ENCODE assay signal across 8 cellular contexts in genomic region chr12:53044052-53044581, GRCh38. TPM values are rescaled to one million over a fixed set of nuclear protein-coding genes. Genes with fewer than 3 reads are reported as not detected.
DNase-seq lines count a peak whose midpoint lies in the region; ATAC-seq and TF ChIP-seq lines count a peak whose summit lies in the region.

No MANE protein-coding gene starts in this region.

- DNase-seq in D341Med (ENCODE audit: low spot score) (peak; percentile 28), NCI-H69 (lab: John Stamatoyannopoulos, UW) (peak; percentile 47), heart right ventricle (peak in 1 of 2 donors; percentile 62), sciatic nerve (ENCODE audit: low spot score) (peak; percentile 77), dedifferentiated amniotic fluid mesenchymal stem cell (ENCODE audit: extremely low spot score) (no peak), mesenteric fat pad (ENCODE audit: low spot score) (no peak)

- H3K27me3 ChIP-seq in heart right ventricle: peaks cover 0 to 5% (median 0%) of the 10 kb centered on the region in 7 donors

- WGBS in heart right ventricle, 2 donors: 46 to 54% methylated on average over 10 of the region's 10 CpGs

- H3K27ac ChIP-seq in heart right ventricle: peak overlapping the region in 9 of 10 donors; percentile 2 to 100 (median 99)

- intact Hi-C loops in heart right ventricle (cut with DNase I) (no loop called here), sciatic nerve (cut with DNase I) (no loop called here)

- peaks cover 25 to 63% (median 60%) of the 10 kb centered on the region in 9 donors for H3K4me1 ChIP-seq in heart right ventricle

- H3K4me3 ChIP-seq in heart right ventricle: peak overlapping the region in 2 of 10 donors; percentile 1 to 79

- peaks cover 0 to 37% (median 11%) of the 10 kb centered on the region in 9 donors for H3K36me3 ChIP-seq in heart right ventricle

- no peak for ATAC-seq in heart right ventricle
- ATAC-seq in sciatic nerve: peak; percentile 50
- ATAC-seq in GM21360 (IDR thresholded peaks at IDR 0.05; ENCODE audit: unreplicated experiment): no peak
- no peak for ATAC-seq in HG02763 (IDR thresholded peaks at IDR 0.05; ENCODE audit: unreplicated experiment)

- TF ChIP-seq CTCF in heart right ventricle (IDR thresholded peaks at IDR 0.05): no peak

- no peaks in the 10 kb centered on the region for H3K9me3 ChIP-seq in heart right ventricle

RNA-seq across cellular contexts. Expression of gene TNS2, which starts 5.7 kb away (rescaled TPM):
- 100 to 1,000 TPM in 3 of 10 donors, 10 to 100 TPM in 7; 60.6 to 139 (median 77.1) TPM for total RNA-seq in heart right ventricle
- polyA plus RNA-seq in heart right ventricle: 100 to 1,000 TPM in 1 of 2 donors, 10 to 100 TPM in 1; 68.1 to 364 TPM
- 265 TPM for total RNA-seq in sciatic nerve
- 210 TPM for total RNA-seq in mesenteric fat pad

RNA-seq across cellular contexts. Expression of gene SPRYD3, which starts 35.1 kb away (rescaled TPM):
- 10 to 100 TPM; 40.9 to 63.0 (median 47.4) TPM for total RNA-seq in heart right ventricle
- polyA plus RNA-seq in heart right ventricle: 10 to 100 TPM; 20.5 to 63.9 TPM
- 61.0 TPM for total RNA-seq in sciatic nerve
- total RNA-seq in mesenteric fat pad: 46.2 TPM

RNA-seq across cellular contexts. Expression of gene EIF4B, which starts 37.9 kb away (rescaled TPM):
- 100 to 1,000 TPM; 364 to 477 (median 431) TPM for total RNA-seq in heart right ventricle
- polyA plus RNA-seq in heart right ventricle: 10 to 100 TPM; 53.2 to 63.5 TPM
- 522 TPM for total RNA-seq in sciatic nerve
- 393 TPM for total RNA-seq in mesenteric fat pad

RNA-seq across cellular contexts. Expression of gene IGFBP6, which starts 53.4 kb away (rescaled TPM):
- 10 to 100 TPM; 27.0 to 75.6 (median 37.7) TPM for total RNA-seq in heart right ventricle
- 100 to 1,000 TPM in 1 of 2 donors, 10 to 100 TPM in 1; 61.5 to 182 TPM for polyA plus RNA-seq in heart right ventricle
- total RNA-seq in sciatic nerve: 1,832 TPM
- total RNA-seq in mesenteric fat pad: 195 TPM

RNA-seq across cellular contexts. Expression of gene SOAT2, which starts 59.2 kb away (rescaled TPM):
- total RNA-seq in heart right ventricle (not detected), sciatic nerve (1.2 TPM), mesenteric fat pad (not detected)
- polyA plus RNA-seq in heart right ventricle: under 1 TPM in 1 of 2 donors, not detected in 1; 0.03 TPM

Comparison
In these comparisons a context has a peak if more than half of its experiments do, and no peak if none do; other contexts are left out.
1. DNase-seq: peak in D341Med (single experiment), NCI-H69 (single experiment) and sciatic nerve (single experiment); none in dedifferentiated amniotic fluid mesenchymal stem cell (single experiment) and mesenteric fat pad (single experiment).